In the genomic region with DNA sequence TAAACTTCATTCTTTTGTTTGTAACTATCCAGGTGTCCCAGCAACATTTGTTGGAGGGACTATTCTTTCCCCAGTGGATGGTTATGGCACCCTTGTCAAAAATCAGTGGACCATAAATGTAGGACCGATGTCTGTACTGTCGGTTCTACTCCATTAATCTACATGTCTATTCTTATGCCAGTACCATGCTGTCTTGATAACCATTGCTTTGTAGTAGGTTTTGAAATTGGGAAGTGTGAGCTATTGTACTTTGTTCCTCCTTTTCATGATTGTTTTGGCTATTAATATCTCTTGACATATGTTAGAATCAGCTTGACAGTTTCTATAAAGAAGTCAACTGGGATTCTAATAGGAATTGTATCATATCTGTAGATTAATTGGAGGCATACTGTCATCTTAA, we compare ENCODE assay signal across 23 cellular contexts.
"Had no signal": no experiment of that assay in that cellular context is flagged by ENCODE, and none has a peak within 500 bp of the region (broad histone marks: within the 10 kb centered on the region; RNA-seq: fewer than 3 reads in every experiment).

No MANE protein-coding gene starts in this region.

- H3K27me3 Mint-ChIP-seq: activated CD8-positive, alpha-beta T cell treated with anti-CD3 and anti-CD28 coated beads for 36 hours had no signal

- ATAC-seq: activated CD4-positive, CD25-positive, alpha-beta regulatory T cell treated with anti-CD3 and anti-CD28 coated beads, Interleukin-2, amount 50 U/mL, for 24 hours; activated CD8-positive, alpha-beta T cell treated with anti-CD3 and anti-CD28 coated beads for 36 hours; PC-3 had no signal

- DNase-seq: activated CD4-positive, alpha-beta T cell treated with anti-CD3 and anti-CD28 coated beads for 4 hours; activated CD8-positive, alpha-beta memory T cell treated with anti-CD3 and anti-CD28 coated beads, Interleukin-2, amount 50 U/mL, for 48 hours; activated CD8-positive, alpha-beta T cell treated with anti-CD3 and anti-CD28 coated beads for 36 hours; activated effector memory CD4-positive, alpha-beta T cell treated with Interleukin-2 at 50 U/mL for 16 hours; activated naive CD4-positive, alpha-beta T cell; activated T-cell treated with anti-CD3 and anti-CD28 coated beads, Interleukin-2, amount 50 U/mL, for 24 hours; amygdala; IMR-90; KG1; NCI-H1105 treated with DMSO at 0.1 percent for 48 hours; NCI-H1436 treated with DMSO at 0.1 percent for 48 hours; NCI-H187; NCI-H2081; NCI-H524; PC-3; SHP77 treated with DMSO at 0.1 percent for 48 hours; T-helper 1 cell; WERI-Rb-1 had no signal

- H3K4me1 Mint-ChIP-seq: activated naive CD4-positive, alpha-beta T cell treated with anti-CD3 and anti-CD28 coated beads, Interleukin-2, amount 50 U/mL, for 24 hours; brain; central memory CD8-positive, alpha-beta T cell had no signal

- H3K9me3 Mint-ChIP-seq: activated CD8-positive, alpha-beta T cell treated with anti-CD3 and anti-CD28 coated beads for 36 hours; activated T-cell treated with anti-CD3 and anti-CD28 coated beads, Interleukin-2, amount 50 U/mL, for 24 hours; activated T-helper 1 cell treated with anti-CD3 and anti-CD28 coated beads, Interleukin-12 subunit alpha, Interleukin-12 subunit beta, Interleukin-2, Interleukin-4 antibody, amounts not matched to agents 30 ng/mL and 10 ng/mL and 1 ng/mL, durations not matched to agents 14 hours and 24 hours and 36 hours; central memory CD8-positive, alpha-beta T cell had no signal

- H3K4me3 Mint-ChIP-seq: activated CD8-positive, alpha-beta T cell treated with anti-CD3 and anti-CD28 coated beads for 36 hours; activated naive CD4-positive, alpha-beta T cell treated with anti-CD3 and anti-CD28 coated beads, Interleukin-2, amount 50 U/mL, for 24 hours; activated T-cell treated with anti-CD3 and anti-CD28 coated beads, Interleukin-2, amount 50 U/mL, for 24 hours; activated T-helper 1 cell treated with anti-CD3 and anti-CD28 coated beads, Interleukin-12 subunit alpha, Interleukin-12 subunit beta, Interleukin-2, Interleukin-4 antibody, amounts not matched to agents 30 ng/mL and 10 ng/mL and 1 ng/mL, durations not matched to agents 14 hours and 24 hours and 36 hours; brain; central memory CD8-positive, alpha-beta T cell had no signal

- H3K36me3 Mint-ChIP-seq: brain had no signal

- H3K27ac Mint-ChIP-seq: activated CD8-positive, alpha-beta T cell treated with anti-CD3 and anti-CD28 coated beads for 36 hours; activated naive CD4-positive, alpha-beta T cell treated with anti-CD3 and anti-CD28 coated beads, Interleukin-2, amount 50 U/mL, for 24 hours; activated T-cell treated with anti-CD3 and anti-CD28 coated beads, Interleukin-2, amount 50 U/mL, for 24 hours; activated T-helper 1 cell treated with anti-CD3 and anti-CD28 coated beads, Interleukin-12 subunit alpha, Interleukin-12 subunit beta, Interleukin-2, Interleukin-4 antibody, amounts not matched to agents 30 ng/mL and 10 ng/mL and 1 ng/mL, durations not matched to agents 14 hours and 24 hours and 36 hours; brain had no signal
